Comparison of ENCODE assay signal across 9 cellular contexts in genomic region chr21:45109831-45110492, GRCh38. TPM values are rescaled to one million over a fixed set of nuclear protein-coding genes. Genes with fewer than 3 reads are reported as not detected.
A peak's percentile ranks its signal among the peaks of the same experiment; 100 is the strongest.
DNase-seq lines count a peak whose midpoint lies in the region; ATAC-seq and TF ChIP-seq lines count a peak whose summit lies in the region.
"Had no signal": no experiment of that assay in that cellular context is flagged by ENCODE, and none has a peak within 500 bp of the region (broad histone marks: within the 10 kb centered on the region; RNA-seq: fewer than 3 reads in every experiment).

No MANE protein-coding gene starts in this region.

- no peaks in the 10 kb centered on the region for H3K9me3 Mint-ChIP-seq in progenitor cell of endocrine pancreas (ENCODE audit: low read depth)

- DNase-seq in GF-D8 (lab: John Stamatoyannopoulos, UW) = peak; percentile 65
- DNase-seq in KBM-7 = peak; percentile 91
- DNase-seq in activated T-cell treated with anti-CD3 and anti-CD28 coated beads for 24 hours (ENCODE audit: low read depth) = peak; percentile 39
- peak; percentile 80 for DNase-seq in myocyte (ENCODE audit: low read depth)
- DNase-seq in progenitor cell of endocrine pancreas (ENCODE audit: low spot score, unreplicated experiment) = no peak
- DNase-seq in HuH-7 (ENCODE audit: low spot score) = no peak
- DNase-seq in left colon = no peak

- H3K36me3 Mint-ChIP-seq in progenitor cell of endocrine pancreas (ENCODE audit: insufficient read depth) = no peaks in the 10 kb centered on the region

- intact Hi-C loops in left colon (cut with DNase I, micrococcal nuclease) = no loop called here

- peaks cover 3% of the 10 kb centered on the region for H3K4me1 Mint-ChIP-seq in progenitor cell of endocrine pancreas (ENCODE audit: low read depth)

- no peak overlapping the region for H3K27ac Mint-ChIP-seq in progenitor cell of endocrine pancreas

- ATAC-seq in GM21390 (IDR thresholded peaks at IDR 0.05; ENCODE audit: unreplicated experiment) = peak; percentile 68
- ATAC-seq in left colon = no peak
- ATAC-seq: HCT116 had no signal

- TF ChIP-seq CTCF in progenitor cell of endocrine pancreas (IDR thresholded peaks at IDR 0.05; ENCODE audit: unreplicated experiment) = no peak

- no peaks in the 10 kb centered on the region for H3K27me3 Mint-ChIP-seq in progenitor cell of endocrine pancreas

- in situ Hi-C loops in KBM-7 (cut with MboI; ENCODE audit: low pct_unique_long_range_greater_than_20kb, low sequenced_read_pairs) = no loop called here

- H3K4me3 Mint-ChIP-seq in progenitor cell of endocrine pancreas (ENCODE audit: low read depth) = no peak overlapping the region

RNA-seq across cellular contexts. Expression of gene ADARB1, which starts 35.6 kb away (rescaled TPM):
- 13.8 and 15.9 TPM in 2 replicates for total RNA-seq in myocyte
- polyA plus RNA-seq in myocyte (2012) = 41.1 TPM
- total RNA-seq in progenitor cell of endocrine pancreas = 17.0 and 19.1 TPM in 2 replicates
- total RNA-seq in left colon = 10 to 100 TPM in 1 of 2 donors, 1 to 10 TPM in 1; 6.9 to 12.4 TPM

Comparison
In these comparisons a context has a peak if more than half of its experiments do, and no peak if none do; other contexts are left out.
1. DNase-seq: peak in GF-D8 (single experiment), KBM-7 (single experiment), activated T-cell treated with anti-CD3 and anti-CD28 coated beads for 24 hours (single experiment) and myocyte (single experiment); none in progenitor cell of endocrine pancreas (single experiment), HuH-7 (single experiment) and left colon (0 of 2).